Comparison of ENCODE assay signal across 28 cellular contexts in genomic region chr2:38480617-38481016, GRCh38.
"Had no signal": no experiment of that assay in that cellular context is flagged by ENCODE, and none has a peak within 500 bp of the region (broad histone marks: within the 10 kb centered on the region; RNA-seq: fewer than 3 reads in every experiment).

No MANE protein-coding gene starts in this region.

- H3K4me1 ChIP-seq: stomach, suprapubic skin, testis, thyroid gland, tibial artery, transverse colon, upper lobe of right lung, uterus, vagina had no signal

- H3K4me3 Mint-ChIP-seq: stimulated activated effector memory CD8-positive, alpha-beta T cell treated with anti-CD3 and anti-CD28 coated beads, Interleukin-12 subunit alpha, Interleukin-12 subunit beta, amount 100 ng/mL, for 72 hours; stimulated activated memory B cell treated with anti-CD40 and anti-IgM and Interleukin-4, amounts not matched to agents 10 μg/mL and 1 μg/mL and 100 μg/mL, for 72 hours; stimulated activated naive B cell treated with anti-CD40 and anti-IgM and Interleukin-4, amounts not matched to agents 10 μg/mL and 1 μg/mL and 100 μg/mL, for 72 hours; stimulated activated naive CD8-positive, alpha-beta T cell treated with anti-CD3 and anti-CD28 coated beads, Interleukin-15, amount 100 ng/mL, for 72 hours; stimulated activated naive CD8-positive, alpha-beta T cell treated with anti-CD3 and anti-CD28 coated beads, Interleukin-15, Interleukin-2, amounts not matched to agents 100 ng/mL and 50 ng/mL, for 24 hours; type B pancreatic cell had no signal

- H3K27ac ChIP-seq: stomach, suprapubic skin, testis, thoracic aorta, thyroid gland, tibial artery, tibial nerve, transverse colon, upper lobe of left lung, upper lobe of right lung, uterus, vagina had no signal

- H3K4me3 ChIP-seq: stomach, suprapubic skin, testis, thoracic aorta, thyroid gland, tibial artery, tibial nerve, transverse colon, upper lobe of left lung, upper lobe of right lung, uterus, vagina had no signal

- H3K27me3 ChIP-seq: stomach, suprapubic skin, testis, thyroid gland, tibial artery, tibial nerve, transverse colon, upper lobe of left lung, upper lobe of right lung, uterus, vagina had no signal

- FAIRE-seq: urothelium cell line had no signal

- H3K36me3 ChIP-seq: suprapubic skin, thoracic aorta, thyroid gland, tibial artery, tibial nerve, transverse colon, upper lobe of left lung, upper lobe of right lung, uterus, vagina had no signal

- H3K27me3 Mint-ChIP-seq: type B pancreatic cell had no signal

- H3K36me3 Mint-ChIP-seq: stimulated activated effector memory CD8-positive, alpha-beta T cell treated with anti-CD3 and anti-CD28 coated beads, Interleukin-12 subunit alpha, Interleukin-12 subunit beta, amount 100 ng/mL, for 72 hours; stimulated activated memory B cell treated with anti-CD40 and anti-IgM and Interleukin-4, amounts not matched to agents 10 μg/mL and 1 μg/mL and 100 μg/mL, for 72 hours; type B pancreatic cell had no signal

- H3K9me3 ChIP-seq: testis, thoracic aorta, thyroid gland had no signal

- ATAC-seq: stimulated activated effector memory CD8-positive, alpha-beta T cell treated with anti-CD3 and anti-CD28 coated beads, Interleukin-12 subunit alpha, Interleukin-12 subunit beta, amount 100 ng/mL, for 72 hours; stimulated activated memory B cell treated with anti-CD40 and anti-IgM and Interleukin-4, amounts not matched to agents 10 μg/mL and 1 μg/mL and 100 μg/mL, for 72 hours; stimulated activated naive B cell treated with anti-CD40 and anti-IgM and Interleukin-4, amounts not matched to agents 10 μg/mL and 1 μg/mL and 100 μg/mL, for 72 hours; stimulated activated naive CD8-positive, alpha-beta T cell treated with anti-CD3 and anti-CD28 coated beads, Interleukin-15, amount 100 ng/mL, for 72 hours; stimulated activated naive CD8-positive, alpha-beta T cell treated with anti-CD3 and anti-CD28 coated beads, Interleukin-15, Interleukin-2, amounts not matched to agents 100 U/mL and 50 U/mL, for 24 hours; upper lobe of right lung had no signal

- H3K27ac Mint-ChIP-seq: stimulated activated effector memory CD8-positive, alpha-beta T cell treated with anti-CD3 and anti-CD28 coated beads, Interleukin-12 subunit alpha, Interleukin-12 subunit beta, amount 100 ng/mL, for 72 hours; stimulated activated memory B cell treated with anti-CD40 and anti-IgM and Interleukin-4, amounts not matched to agents 10 μg/mL and 1 μg/mL and 100 μg/mL, for 72 hours; stimulated activated naive B cell treated with anti-CD40 and anti-IgM and Interleukin-4, amounts not matched to agents 10 μg/mL and 1 μg/mL and 100 μg/mL, for 72 hours; stimulated activated naive CD8-positive, alpha-beta T cell treated with anti-CD3 and anti-CD28 coated beads, Interleukin-15, amount 100 ng/mL, for 72 hours; stimulated activated naive CD8-positive, alpha-beta T cell treated with anti-CD3 and anti-CD28 coated beads, Interleukin-15, Interleukin-2, amounts not matched to agents 100 ng/mL and 50 ng/mL, for 24 hours; type B pancreatic cell had no signal

- DNase-seq: stimulated activated CD4-positive, alpha-beta T cell treated with anti-CD3 and anti-CD28 coated beads, Interleukin-2, amount 100 ng/mL, for 24 hours; stimulated activated CD4-positive, alpha-beta T cell treated with anti-CD3 and anti-CD28 coated beads, Interleukin-2, amount 100 ng/mL, for 48 hours; stimulated activated CD4-positive, alpha-beta T cell treated with anti-CD3 and anti-CD28 coated beads, Interleukin-4, amount 100 ng/mL, for 24 hours; stimulated activated CD4-positive, alpha-beta T cell treated with anti-CD3 and anti-CD28 coated beads, Interleukin-4, amount 100 ng/mL, for 4 hours; stimulated activated CD8-positive, alpha-beta memory T cell treated with anti-CD3 and anti-CD28 coated beads, Interleukin-4, amount 100 ng/mL, for 48 hours; stimulated activated naive B cell treated with anti-CD40 and anti-IgM and Interleukin-4, amounts not matched to agents 10 μg/mL and 1 μg/mL and 100 μg/mL, for 72 hours; stimulated activated naive CD4-positive, alpha-beta T cell; stimulated activated naive CD4-positive, alpha-beta T cell treated with Interleukin-2 at 50 U/mL for 16 hours; stimulated activated naive CD8-positive, alpha-beta T cell treated with anti-CD3 and anti-CD28 coated beads, Interleukin-15, amount 100 ng/mL, for 72 hours; stimulated activated naive CD8-positive, alpha-beta T cell treated with anti-CD3 and anti-CD28 coated beads, Interleukin-15, Interleukin-2, amounts not matched to agents 100 U/mL and 50 U/mL, for 24 hours; stomach; substantia nigra; testis; thyroid gland; tibial artery; transverse colon; upper lobe of left lung; upper lobe of right lung; uterus had no signal
